ENCODE assay signal across 8 cellular contexts in the genomic region with DNA sequence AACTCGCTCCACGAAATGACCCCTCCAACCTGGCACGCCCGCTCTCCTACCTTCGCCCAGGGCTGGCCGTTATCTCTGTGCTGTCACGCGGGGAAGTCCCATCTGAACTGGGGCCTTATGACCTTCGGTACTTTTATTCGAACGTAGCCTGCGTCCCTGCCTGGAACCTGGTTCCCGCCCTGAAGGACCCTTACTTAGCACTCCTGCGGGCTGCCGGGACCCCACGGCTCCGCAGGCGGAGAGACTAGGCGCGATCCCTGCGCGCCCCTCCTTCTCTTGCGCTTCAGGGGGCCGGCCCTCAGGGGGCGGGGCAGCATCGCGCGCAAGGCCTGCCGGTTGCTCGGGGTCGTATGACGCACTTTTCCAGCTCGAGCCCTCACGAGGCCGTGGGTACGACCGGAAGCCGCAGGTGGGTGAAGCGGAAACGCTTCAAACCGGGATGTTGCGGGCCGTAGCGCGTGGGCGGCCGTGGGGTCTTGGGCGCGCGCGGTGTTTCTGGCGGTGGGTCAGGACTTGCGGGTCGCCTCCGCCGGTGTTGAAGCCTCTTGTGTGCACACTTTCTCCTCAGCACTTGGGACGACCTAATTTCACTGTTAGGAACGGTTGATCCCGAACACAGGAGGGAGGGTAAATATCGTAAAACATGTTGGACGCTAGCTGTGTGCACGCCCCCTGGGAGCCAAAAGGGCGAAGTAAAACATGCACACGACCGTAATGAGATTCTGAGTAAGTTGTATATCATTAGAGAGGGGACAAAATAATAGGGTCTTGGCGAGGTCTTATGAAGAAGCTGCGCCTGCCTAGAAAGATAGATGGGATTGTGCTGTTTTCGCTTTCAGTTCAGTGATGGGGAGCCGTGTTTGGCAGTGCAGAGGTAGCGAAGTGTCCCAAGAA. TPM values are rescaled to one million over a fixed set of nuclear protein-coding genes. Genes with fewer than 3 reads are reported as not detected.
DNase-seq lines count a peak whose midpoint lies in the region; ATAC-seq and TF ChIP-seq lines count a peak whose summit lies in the region.

Gene LIPT1 (plus strand): TSS at position 325 of the 894 bp plus-strand sequence. CDS start 6,991 bp downstream, outside the sequence.
A gene with protein sequence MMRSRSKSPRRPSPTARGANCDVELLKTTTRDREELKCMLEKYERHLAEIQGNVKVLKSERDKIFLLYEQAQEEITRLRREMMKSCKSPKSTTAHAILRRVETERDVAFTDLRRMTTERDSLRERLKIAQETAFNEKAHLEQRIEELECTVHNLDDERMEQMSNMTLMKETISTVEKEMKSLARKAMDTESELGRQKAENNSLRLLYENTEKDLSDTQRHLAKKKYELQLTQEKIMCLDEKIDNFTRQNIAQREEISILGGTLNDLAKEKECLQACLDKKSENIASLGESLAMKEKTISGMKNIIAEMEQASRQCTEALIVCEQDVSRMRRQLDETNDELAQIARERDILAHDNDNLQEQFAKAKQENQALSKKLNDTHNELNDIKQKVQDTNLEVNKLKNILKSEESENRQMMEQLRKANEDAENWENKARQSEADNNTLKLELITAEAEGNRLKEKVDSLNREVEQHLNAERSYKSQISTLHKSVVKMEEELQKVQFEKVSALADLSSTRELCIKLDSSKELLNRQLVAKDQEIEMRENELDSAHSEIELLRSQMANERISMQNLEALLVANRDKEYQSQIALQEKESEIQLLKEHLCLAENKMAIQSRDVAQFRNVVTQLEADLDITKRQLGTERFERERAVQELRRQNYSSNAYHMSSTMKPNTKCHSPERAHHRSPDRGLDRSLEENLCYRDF (minus strand): TSS at position 300 of the 894 bp plus-strand sequence. CDS start 45,503 bp downstream, outside the sequence.

- H3K4me1 ChIP-seq in right atrium auricular region = peaks cover 0 to 17% of the 10 kb centered on the region in 2 donors
- H3K4me1 ChIP-seq in uterus = no peaks in the 10 kb centered on the region

- ATAC-seq in HG02884 (IDR thresholded peaks at IDR 0.05; ENCODE audit: unreplicated experiment) = peak; percentile 94

- peak within 1 kb of the TSS; percentile 89 for H3K27ac ChIP-seq in angular gyrus (ENCODE audit: low read depth, low read length)
- peak within 1 kb of the TSS; percentile 92 to 95 for H3K27ac ChIP-seq in right atrium auricular region
- peak within 1 kb of the TSS; percentile 88 to 93 for H3K27ac ChIP-seq in uterus

- intact Hi-C loops in uterus (cut with DNase I; ENCODE audit: low total_unique reads) = no loop called here

- peak; percentile 93 for TF ChIP-seq POLR2A in GM15510 (IDR thresholded peaks at IDR 0.05; ENCODE audit: borderline replicate concordance, extremely low read depth, insufficient read length)
- peak; percentile 74 to 91 for TF ChIP-seq POLR2A in uterus (IDR thresholded peaks at IDR 0.05)

- H3K9me3 ChIP-seq in right atrium auricular region (no peaks in the 10 kb centered on the region), uterus (no peaks in the 10 kb centered on the region)

- TF ChIP-seq CTCF in right atrium auricular region (IDR thresholded peaks at IDR 0.05) (peak in 1 of 2 donors; percentile 28), uterus (IDR thresholded peaks at IDR 0.05) (peak in 1 of 4 experiments; percentile 5)

- H3K27me3 ChIP-seq in right atrium auricular region (no peaks in the 10 kb centered on the region), uterus (no peaks in the 10 kb centered on the region)

- H3K36me3 ChIP-seq in right atrium auricular region = no peaks in the 10 kb centered on the region
- no peaks in the 10 kb centered on the region for H3K36me3 ChIP-seq in uterus

- peak; percentile 52 for DNase-seq in NCI-H146 treated with DMSO at 0.1 percent for 48 hours (lab: John Stamatoyannopoulos, UW; ENCODE audit: unreplicated experiment)
- DNase-seq in T-helper 1 cell = peak; percentile 80 to 95 (median 90)
- peak; percentile 93 for DNase-seq in right atrium auricular region (ENCODE audit: low spot score)
- DNase-seq in pulmonary artery endothelial cell (ENCODE audit: low read depth, low spot score) = peak; percentile 49
- DNase-seq in uterus = peak; percentile 93 to 94

- H3K4me3 ChIP-seq in right atrium auricular region (peak within 1 kb of the TSS; percentile 66 to 78), uterus (peak within 1 kb of the TSS; percentile 58 to 80)

RNA-seq across cellular contexts. Expression of gene LIPT1, which starts in this region (rescaled TPM):
- total RNA-seq in right atrium auricular region = 1 to 10 TPM; 5.1 to 5.2 TPM
- 4.8 and 9.1 TPM in 2 replicates for total RNA-seq in pulmonary artery endothelial cell
- total RNA-seq in uterus = 100 to 1,000 TPM in 1 of 4 donors, 10 to 100 TPM in 2, 1 to 10 TPM in 1; 6.8 to 140 (median 11.0) TPM

RNA-seq across cellular contexts. Expression of the second gene that starts in this region (rescaled TPM):
- total RNA-seq in right atrium auricular region = 1 to 10 TPM; 1.5 to 7.0 TPM
- total RNA-seq in pulmonary artery endothelial cell = 1.3 and 2.4 TPM in 2 replicates
- 10 to 100 TPM in 3 of 4 donors, 1 to 10 TPM in 1; 5.9 to 22.5 (median 16.2) TPM for total RNA-seq in uterus

Comparison
In these comparisons a context has a peak if more than half of its experiments do, and no peak if none do; other contexts are left out.
1. Peak in every context shown above with its lines: DNase-seq, ATAC-seq, H3K4me3 ChIP-seq and H3K27ac ChIP-seq.